In genomic region chr20:16314320-16314719, GRCh38 we compare ENCODE assay signal across 21 cellular contexts.
DNase-seq lines count a peak whose midpoint lies in the region; ATAC-seq lines count a peak whose summit lies in the region.
"Had no signal": no experiment of that assay in that cellular context is flagged by ENCODE, and none has a peak within 500 bp of the region (broad histone marks: within the 10 kb centered on the region; RNA-seq: fewer than 3 reads in every experiment).

No MANE protein-coding gene starts in this region.

- H3K4me3 ChIP-seq in MG63, result no peak overlapping the region
- H3K4me3 ChIP-seq: body of pancreas, GM23338, testis had no signal

- H3K27me3 ChIP-seq in MG63, result no peaks in the 10 kb centered on the region
- H3K27me3 ChIP-seq: body of pancreas, testis had no signal

- no peaks in the 10 kb centered on the region for H3K36me3 ChIP-seq in MG63

- no peak for DNase-seq in stimulated activated naive CD4-positive, alpha-beta T cell (lab: John Stamatoyannopoulos, UW)
- DNase-seq in MG63 (no peak), NCI-H526 treated with DMSO at 0.1 percent for 48 hours (lab: John Stamatoyannopoulos, UW) (no peak)
- DNase-seq: activated CD4-positive, CD25-positive, alpha-beta regulatory T cell; activated naive CD4-positive, alpha-beta T cell; body of pancreas; head of caudate nucleus; IMR-90; mesenchymal stem cell; nephron progenitor cell; retina; SHP77; T-helper 17 cell; testis had no signal

- ATAC-seq in GM18502 (IDR thresholded peaks at IDR 0.05; ENCODE audit: poor library complexity, unreplicated experiment) (peak; percentile 58), GM21367 (IDR thresholded peaks at IDR 0.05; ENCODE audit: unreplicated experiment) (peak; percentile 50), HG02885 (IDR thresholded peaks at IDR 0.05; ENCODE audit: poor library complexity, unreplicated experiment) (peak; percentile 57), HG03565 (IDR thresholded peaks at IDR 0.05; ENCODE audit: unreplicated experiment) (peak; percentile 46), HG03457 (IDR thresholded peaks at IDR 0.05; ENCODE audit: unreplicated experiment) (no peak)
- ATAC-seq: body of pancreas, esophagus mucosa, GM23338, T-helper 17 cell had no signal

- H3K9me3 ChIP-seq in MG63, result no peaks in the 10 kb centered on the region
- H3K9me3 ChIP-seq: body of pancreas, testis had no signal
